Comparison of ENCODE assay signal across 8 cellular contexts in genomic region chr11:62108017-62108750, GRCh38. TPM values are rescaled to one million over a fixed set of nuclear protein-coding genes. Genes with fewer than 3 reads are reported as not detected.
A peak's percentile ranks its signal among the peaks of the same experiment; 100 is the strongest.
DNase-seq lines count a peak whose midpoint lies in the region; ATAC-seq and TF ChIP-seq lines count a peak whose summit lies in the region.

No MANE protein-coding gene starts in this region.

- peak; percentile 66 for TF ChIP-seq CTCF in NB4 (IDR thresholded peaks at IDR 0.05; ENCODE audit: low read depth, low read length)

- ATAC-seq in effector memory CD8-positive, alpha-beta T cell (replicated peaks) = peak; percentile 66
- no peak for ATAC-seq in HG03354 (IDR thresholded peaks at IDR 0.05; ENCODE audit: poor library complexity, severe bottlenecking, unreplicated experiment)

- no peaks in the 10 kb centered on the region for H3K9me3 ChIP-seq in SK-N-MC (ENCODE audit: low read depth, low read length)

- peaks cover 7 to 12% of the 10 kb centered on the region in 2 donors for H3K4me1 Mint-ChIP-seq in effector memory CD8-positive, alpha-beta T cell (ENCODE audit: low read depth in 2 of 2)

- DNase-seq in A172 (ENCODE audit: low spot score) (peak; percentile 55), Daoy (ENCODE audit: low read depth) (peak; percentile 49), NB4 (ENCODE audit: low read depth) (peak; percentile 77), SK-N-MC (ENCODE audit: low read depth, low spot score) (peak; percentile 68), midbrain (lab: John Stamatoyannopoulos, UW) (peak; percentile 74), UCSD-AML1 (lab: John Stamatoyannopoulos, UW; ENCODE audit: unreplicated experiment) (no peak)
- DNase-seq in effector memory CD8-positive, alpha-beta T cell = peak; percentile 33 to 40 (median 39)

- no peak overlapping the region for H3K4me3 Mint-ChIP-seq in effector memory CD8-positive, alpha-beta T cell

- H3K9me3 Mint-ChIP-seq in effector memory CD8-positive, alpha-beta T cell = no peaks in the 10 kb centered on the region

- no peak for TF ChIP-seq POLR2A in NB4 (IDR thresholded peaks at IDR 0.05; ENCODE audit: extremely low read depth, insufficient read length)

- no peak overlapping the region for H3K4me3 ChIP-seq in NB4 (ENCODE audit: low read depth, low read length)
- no peak overlapping the region for H3K4me3 ChIP-seq in SK-N-MC

- H3K36me3 Mint-ChIP-seq in effector memory CD8-positive, alpha-beta T cell (ENCODE audit: insufficient read depth) = peaks cover 11% of the 10 kb centered on the region

- H3K9ac ChIP-seq in SK-N-MC (ENCODE audit: insufficient read length) = no peak overlapping the region

- no peaks in the 10 kb centered on the region for H3K36me3 ChIP-seq in SK-N-MC (ENCODE audit: insufficient read depth, low read length)

- no peak overlapping the region for H3K27ac ChIP-seq in SK-N-MC

- H3K27ac Mint-ChIP-seq in effector memory CD8-positive, alpha-beta T cell = no peak overlapping the region

- H3K27me3 Mint-ChIP-seq in effector memory CD8-positive, alpha-beta T cell = no peaks in the 10 kb centered on the region

RNA-seq across cellular contexts. Expression of gene INCENP, which starts 15.6 kb away (rescaled TPM):
- 52.5 and 66.1 TPM in 2 replicates for total RNA-seq in A172 (2014; rRNA removed; shearing (Covaris generic))
- 57.0 and 76.3 TPM in 2 replicates for total RNA-seq in Daoy (2014; rRNA removed; shearing (Covaris generic))
